In the genomic region with DNA sequence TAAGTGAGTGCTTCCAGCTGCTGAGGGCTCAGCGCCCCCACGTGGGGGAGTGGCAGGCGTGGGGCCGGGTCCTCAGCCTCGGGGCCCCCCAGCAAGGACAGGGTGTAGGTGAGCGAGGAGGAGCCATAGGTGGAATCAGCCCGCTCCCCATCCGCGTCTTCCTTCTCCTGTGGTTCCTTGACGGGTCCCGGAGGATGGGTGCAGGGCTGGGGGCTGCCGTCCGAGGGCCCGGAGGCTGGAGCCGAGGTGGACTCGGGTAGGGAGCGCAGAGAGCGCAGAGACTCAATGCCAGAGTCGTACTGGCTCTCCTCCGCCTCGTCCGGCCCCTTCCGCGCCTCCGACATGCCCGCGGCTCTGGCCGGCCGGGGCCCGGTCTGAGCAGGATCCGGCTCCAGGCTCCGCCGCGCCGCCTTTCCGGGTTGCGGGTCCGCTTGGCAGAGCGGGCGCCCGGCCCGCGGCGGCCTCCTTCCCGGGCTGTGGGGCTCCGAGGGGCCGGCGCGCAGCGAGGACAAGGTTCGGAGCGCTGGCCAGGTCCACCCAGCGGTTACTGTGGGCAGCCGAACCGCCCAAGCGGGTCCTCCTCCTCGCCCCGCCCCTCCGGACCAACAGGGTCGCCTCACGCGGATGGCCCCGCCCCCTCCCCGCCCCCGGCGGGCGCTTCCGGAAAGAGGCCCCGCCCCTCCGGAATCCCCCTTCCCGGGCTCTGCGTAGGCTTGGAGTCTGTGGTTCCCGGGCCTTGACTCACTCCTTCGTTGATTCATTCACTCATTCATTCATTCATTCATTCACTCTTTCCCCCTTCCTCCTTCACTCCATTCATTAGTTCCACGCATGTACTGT, we compare ENCODE assay signal across 8 cellular contexts. TPM values are rescaled to one million over a fixed set of nuclear protein-coding genes. Genes with fewer than 3 reads are reported as not detected.
DNase-seq lines count a peak whose midpoint lies in the region; ATAC-seq and TF ChIP-seq lines count a peak whose summit lies in the region.

A gene with protein sequence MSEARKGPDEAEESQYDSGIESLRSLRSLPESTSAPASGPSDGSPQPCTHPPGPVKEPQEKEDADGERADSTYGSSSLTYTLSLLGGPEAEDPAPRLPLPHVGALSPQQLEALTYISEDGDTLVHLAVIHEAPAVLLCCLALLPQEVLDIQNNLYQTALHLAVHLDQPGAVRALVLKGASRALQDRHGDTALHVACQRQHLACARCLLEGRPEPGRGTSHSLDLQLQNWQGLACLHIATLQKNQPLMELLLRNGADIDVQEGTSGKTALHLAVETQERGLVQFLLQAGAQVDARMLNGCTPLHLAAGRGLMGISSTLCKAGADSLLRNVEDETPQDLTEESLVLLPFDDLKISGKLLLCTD (minus strand): TSS at position 549 of the 840 bp plus-strand sequence. CDS start 205 bp downstream, at position 344.

- no peak within 1 kb of the TSS for H2BK12ac ChIP-seq in neuronal stem cell (ENCODE audit: low read length)

- H3K23ac ChIP-seq in neuronal stem cell (ENCODE audit: low read depth, low read length, poor library complexity), result peak within 1 kb of the TSS; percentile 62

- peaks cover 23% of the 10 kb centered on the region for H3K79me2 ChIP-seq in DND-41 (ENCODE audit: insufficient read depth, low read length)
- peaks cover 50% of the 10 kb centered on the region for H3K79me2 ChIP-seq in MM.1S (ENCODE audit: low read length)

- TF ChIP-seq CTCF in DND-41 (IDR thresholded peaks at IDR 0.05; ENCODE audit: borderline replicate concordance, extremely low read depth, low read length, poor library complexity, severe bottlenecking) (peak; percentile 76), MM.1S (IDR thresholded peaks at IDR 0.05; ENCODE audit: low read length) (peak; percentile 42)

- peaks cover 25% of the 10 kb centered on the region for H4K20me1 ChIP-seq in DND-41 (ENCODE audit: insufficient read depth, low read length)
- H4K20me1 ChIP-seq in MM.1S (ENCODE audit: insufficient read depth, low read length), result no peaks in the 10 kb centered on the region

- no peak within 1 kb of the TSS for H2BK5ac ChIP-seq in neuronal stem cell (ENCODE audit: low read length)

- H3K9ac ChIP-seq in DND-41 (ENCODE audit: low read depth, low read length), result peak within 1 kb of the TSS; percentile 64
- H3K9ac ChIP-seq in MM.1S (ENCODE audit: low read length), result peak within 1 kb of the TSS; percentile 83
- peak within 1 kb of the TSS; percentile 84 for H3K9ac ChIP-seq in neuronal stem cell (ENCODE audit: low read depth, low read length, poor library complexity)

- peak within 1 kb of the TSS; percentile 82 for H2AK5ac ChIP-seq in neuronal stem cell (ENCODE audit: low read depth, low read length)

- peaks cover 22% of the 10 kb centered on the region for H3K36me3 ChIP-seq in DND-41 (ENCODE audit: insufficient read depth, low read length)
- no peaks in the 10 kb centered on the region; the same call in 1 of the 2 replicates for H3K36me3 ChIP-seq in MM.1S (replicated peaks; ENCODE audit: insufficient read depth, low read length)
- peaks cover 3 to 27% of the 10 kb centered on the region in 2 donors for H3K36me3 ChIP-seq in neuronal stem cell (replicated peaks in 1 of 2; ENCODE audit: control insufficient read depth in 2 of 2, insufficient read depth in 2 of 2, low read length in 2 of 2)

- H4K91ac ChIP-seq in neuronal stem cell (ENCODE audit: low read depth, low read length, poor library complexity), result no peak within 1 kb of the TSS

- ATAC-seq in DND-41 (ENCODE audit: insufficient read depth, low read depth), result peak; percentile 80

- in situ Hi-C loops in SK-MEL-5 (cut with HindIII; ENCODE audit: low pct_unique_long_range_greater_than_20kb, low sequenced_read_pairs), result no loop called here

- peak within 1 kb of the TSS; percentile 22 for H3K14ac ChIP-seq in neuronal stem cell (ENCODE audit: low read length)

- peaks cover 2% of the 10 kb centered on the region for H3K79me1 ChIP-seq in neuronal stem cell (ENCODE audit: low read depth, low read length)

- no peaks in the 10 kb centered on the region for H3K9me2 ChIP-seq in MM.1S (replicated peaks; ENCODE audit: insufficient read depth, low read length)

- no CpG with 5 or more reads among the region's 75 CpGs for WGBS in neuronal stem cell (ENCODE audit: extremely low coverage in 2 of 2, insufficient read length in 2 of 2, insufficient replicate concordance in 1 of 2), 2 donors

- peaks cover 39% of the 10 kb centered on the region for H3F3A ChIP-seq in MM.1S (ENCODE audit: insufficient read depth, low read length)

- H3K18ac ChIP-seq in neuronal stem cell (ENCODE audit: low read length), result peak within 1 kb of the TSS; percentile 87

- H3K27me3 ChIP-seq in DND-41 (ENCODE audit: insufficient read depth, low read length, poor library complexity) (no peaks in the 10 kb centered on the region), MM.1S (replicated peaks; ENCODE audit: insufficient read depth, low read length) (peaks cover 19% of the 10 kb centered on the region), neuronal stem cell (ENCODE audit: control insufficient read depth in 3 of 3, insufficient read depth in 3 of 3, low read depth in 1 of 3, low read length in 3 of 3) (no peaks in the 10 kb centered on the region)

- H3K4me2 ChIP-seq in DND-41 (ENCODE audit: insufficient read depth, low read length) (peak within 1 kb of the TSS; percentile 78), MM.1S (ENCODE audit: low read depth, low read length) (peak within 1 kb of the TSS; percentile 92), neuronal stem cell (ENCODE audit: insufficient read depth, low read length, poor library complexity, severe bottlenecking) (peak within 1 kb of the TSS; percentile 90)

- H3K4me3 ChIP-seq in DND-41 (ENCODE audit: low read depth in 1 of 2, low read length in 2 of 2) (peak within 1 kb of the TSS; percentile 65 to 79), MM.1S (ENCODE audit: low read length) (peak within 1 kb of the TSS; percentile 95), neuronal stem cell (ENCODE audit: low read length in 2 of 2) (peak within 1 kb of the TSS; percentile 81 to 83)

- no peak within 1 kb of the TSS for H3K4ac ChIP-seq in neuronal stem cell (ENCODE audit: low read length)

- H2AFZ ChIP-seq in DND-41 (ENCODE audit: low read depth, low read length), result peak within 1 kb of the TSS; percentile 82
- H2AFZ ChIP-seq in MM.1S (ENCODE audit: low read length), result peak within 1 kb of the TSS; percentile 54
- H2AFZ ChIP-seq in neuronal stem cell (ENCODE audit: low read length), result peak within 1 kb of the TSS; percentile 90

- H3K4me1 ChIP-seq in DND-41 (ENCODE audit: insufficient read depth, low read length) (peaks cover 33% of the 10 kb centered on the region), MM.1S (ENCODE audit: low read length) (peaks cover 35% of the 10 kb centered on the region), neuronal stem cell (ENCODE audit: control insufficient read depth in 2 of 2, insufficient read depth in 1 of 2, low read depth in 1 of 2, low read length in 2 of 2) (peaks cover 35 to 48% of the 10 kb centered on the region in 2 donors)

- H3K9me3 ChIP-seq in DND-41 (ENCODE audit: insufficient read depth, low read length, severe bottlenecking) (no peaks in the 10 kb centered on the region), MM.1S (replicated peaks; ENCODE audit: insufficient read depth, low read length) (no peaks in the 10 kb centered on the region), neuronal stem cell (replicated peaks in 1 of 2; ENCODE audit: control insufficient read depth in 2 of 2, insufficient read depth in 1 of 2, low read depth in 1 of 2, low read length in 2 of 2) (no peaks in the 10 kb centered on the region)

- no peak within 1 kb of the TSS for H2BK120ac ChIP-seq in neuronal stem cell (ENCODE audit: low read depth, low read length)

- peak within 1 kb of the TSS; percentile 30 for H2BK15ac ChIP-seq in neuronal stem cell (ENCODE audit: low read length)

- H3K27ac ChIP-seq in DND-41 (ENCODE audit: low read length), result peak within 1 kb of the TSS; percentile 26
- peak within 1 kb of the TSS; percentile 91; the same call in 1 of the 2 replicates for H3K27ac ChIP-seq in MM.1S (ENCODE audit: low read length)
- H3K27ac ChIP-seq in neuronal stem cell (replicated peaks; ENCODE audit: low read length), result no peak within 1 kb of the TSS
- H3K27ac ChIP-seq in substantia nigra (ENCODE audit: low read depth, low read length, poor library complexity, severe bottlenecking), result peak within 1 kb of the TSS; percentile 79

- peak; percentile 89 for DNase-seq in DND-41
- peak; percentile 52 for DNase-seq in GOT3 (lab: John Stamatoyannopoulos, UW)
- peak; percentile 84 for DNase-seq in MM.1S
- DNase-seq in SK-MEL-5 (ENCODE audit: low read depth, low spot score), result peak; percentile 87
- peak; percentile 88 to 94 (median 92) for DNase-seq in activated naive CD4-positive, alpha-beta T cell (lab: John Stamatoyannopoulos, UW)
- DNase-seq in foreskin melanocyte, result peak; percentile 68
- DNase-seq in neuronal stem cell (ENCODE audit: low spot score), result peak; percentile 86
- peak; percentile 54 to 97 (median 90) for DNase-seq in substantia nigra (lab: John Stamatoyannopoulos, UW)

- no peak within 1 kb of the TSS for H4K8ac ChIP-seq in neuronal stem cell (ENCODE audit: low read depth, low read length)

RNA-seq across cellular contexts. Expression of the gene that starts here (rescaled TPM):
- total RNA-seq in SK-MEL-5 (2014; rRNA removed; shearing (Covaris generic)), result 11.6 and 12.5 TPM in 2 replicates
- 13.1 and 18.3 TPM in 2 replicates for polyA plus RNA-seq in SK-MEL-5 (2015; cell fraction: cytosol; rRNA removed)
- 7.1 and 15.4 TPM in 2 replicates for polyA plus RNA-seq in SK-MEL-5 (2015; cell fraction: nucleus; rRNA removed)
- polyA plus RNA-seq in neuronal stem cell (2013, experiment 1 of 2), result 9.5 TPM
- polyA plus RNA-seq in neuronal stem cell (2013, experiment 2 of 2), result 9.0 TPM
